Comparison of ENCODE assay signal across 8 cellular contexts in genomic region chr19:2622371-2622961, GRCh38.
DNase-seq lines count a peak whose midpoint lies in the region; ATAC-seq, FAIRE-seq and TF ChIP-seq lines count a peak whose summit lies in the region.
"Not testable (repeated sequence)": the region's sequence is repeated elsewhere in the genome, so short reads cannot be mapped to it uniquely, and the experiment has no call there.

No MANE protein-coding gene starts in this region.

- H3K4me3 ChIP-seq in BE2C (ENCODE audit: low read depth, low read length) = peak overlapping the region; percentile 38

- H3K27me3 ChIP-seq in BE2C = not testable (repeated sequence)

- not testable (repeated sequence) for H3K27me3 Mint-ChIP-seq in activated B cell treated with CpG ODN at 0.5 μM for 24 hours; activated T-cell treated with anti-CD3 and anti-CD28 coated beads, Interleukin-2, amount 50 U/mL, for 24 hours; activated naive CD4-positive, alpha-beta T cell treated with anti-CD3 and anti-CD28 coated beads, Interleukin-2, amount 50 U/mL, for 24 hours; stimulated activated memory B cell treated with anti-CD40 and anti-IgM and Interleukin-4, amounts not matched to agents 10 μg/mL and 1 μg/mL and 100 μg/mL, for 72 hours
- peaks cover 10 to 14% (median 14%) of the 10 kb centered on the region in 3 donors for H3K27me3 Mint-ChIP-seq in immature natural killer cell (ENCODE audit: low read depth in 3 of 3)

- DNase-seq in BE2C (peak; percentile 63), NAMALWA (ENCODE audit: low spot score) (peak; percentile 81), immature natural killer cell (peak; percentile 64 to 81 (median 67))
- DNase-seq in GM12891 (ENCODE audit: insufficient read length, low spot score); activated B cell treated with CpG ODN at 0.5 μM for 24 hours: not testable (repeated sequence)
- DNase-seq in activated T-cell treated with anti-CD3 and anti-CD28 coated beads, Interleukin-2, amount 50 U/mL, for 24 hours = peak; percentile 63

- not testable (repeated sequence) for ATAC-seq in activated B cell treated with CpG ODN at 0.5 μM for 24 hours (ENCODE audit: low read depth); stimulated activated memory B cell treated with anti-CD40 and anti-IgM and Interleukin-4, amounts not matched to agents 10 μg/mL and 1 μg/mL and 100 μg/mL, for 72 hours

- FAIRE-seq in GM12891 (lab: Jason Lieb, UNC) = peak; percentile 91

- H3K4me1 Mint-ChIP-seq in activated B cell treated with CpG ODN at 0.5 μM for 24 hours (peaks cover 97% of the 10 kb centered on the region), immature natural killer cell (peaks cover 55 to 71% of the 10 kb centered on the region in 2 donors)
- H3K4me1 Mint-ChIP-seq in activated T-cell treated with anti-CD3 and anti-CD28 coated beads, Interleukin-2, amount 50 U/mL, for 24 hours (ENCODE audit: low read depth) = peaks cover 67% of the 10 kb centered on the region
- peaks cover 62% of the 10 kb centered on the region for H3K4me1 Mint-ChIP-seq in activated naive CD4-positive, alpha-beta T cell treated with anti-CD3 and anti-CD28 coated beads, Interleukin-2, amount 50 U/mL, for 24 hours
- H3K4me1 Mint-ChIP-seq in stimulated activated memory B cell treated with anti-CD40 and anti-IgM and Interleukin-4, amounts not matched to agents 10 μg/mL and 1 μg/mL and 100 μg/mL, for 72 hours = peaks cover 96% of the 10 kb centered on the region

- H3K9me3 ChIP-seq in BE2C = not testable (repeated sequence)

- POLR2A ChIA-PET in activated B cell treated with CpG ODN at 0.5 μM for 24 hours (lab: Charles Lee) = interaction anchor here (0.6 to 29.7 kb wide), 15 partner anchors 6 to 1193 kb away, joined by 3 to 979 read pairs (median 5); partner anchors contain the start of gene GADD45B

- TF ChIP-seq CTCF in BE2C (IDR thresholded peaks at IDR 0.05; ENCODE audit: low read depth, low read length); activated B cell treated with CpG ODN at 0.5 μM for 24 hours (IDR thresholded peaks at IDR 0.05): not testable (repeated sequence)

- H3K4me3 Mint-ChIP-seq in activated B cell treated with CpG ODN at 0.5 μM for 24 hours (peak overlapping the region; percentile 80), immature natural killer cell (peak overlapping the region; percentile 78 to 88 (median 86))
- H3K4me3 Mint-ChIP-seq in activated T-cell treated with anti-CD3 and anti-CD28 coated beads, Interleukin-2, amount 50 U/mL, for 24 hours = peak overlapping the region; percentile 57
- H3K4me3 Mint-ChIP-seq in activated naive CD4-positive, alpha-beta T cell treated with anti-CD3 and anti-CD28 coated beads, Interleukin-2, amount 50 U/mL, for 24 hours = peak overlapping the region; percentile 42
- peak overlapping the region; percentile 66 for H3K4me3 Mint-ChIP-seq in stimulated activated memory B cell treated with anti-CD40 and anti-IgM and Interleukin-4, amounts not matched to agents 10 μg/mL and 1 μg/mL and 100 μg/mL, for 72 hours

- intact Hi-C loops in activated B cell treated with CpG ODN at 0.5 μM for 24 hours (cut with micrococcal nuclease) = loop anchor here (5.0 to 10.0 kb wide), 5 partner anchors 290 to 958 kb away; partner anchors contain the start of gene AP3D1

- H3K4me1 ChIP-seq in BE2C = not testable (repeated sequence)

- H3K36me3 ChIP-seq in BE2C = not testable (repeated sequence)

- not testable (repeated sequence) for H3K9me3 Mint-ChIP-seq in activated B cell treated with CpG ODN at 0.5 μM for 24 hours; activated T-cell treated with anti-CD3 and anti-CD28 coated beads, Interleukin-2, amount 50 U/mL, for 24 hours; activated naive CD4-positive, alpha-beta T cell treated with anti-CD3 and anti-CD28 coated beads, Interleukin-2, amount 50 U/mL, for 24 hours; immature natural killer cell; stimulated activated memory B cell treated with anti-CD40 and anti-IgM and Interleukin-4, amounts not matched to agents 10 μg/mL and 1 μg/mL and 100 μg/mL, for 72 hours

- H3K27ac Mint-ChIP-seq in activated B cell treated with CpG ODN at 0.5 μM for 24 hours (peak overlapping the region; percentile 94), immature natural killer cell (peak overlapping the region; percentile 93 to 99 (median 95))
- peak overlapping the region; percentile 94 for H3K27ac Mint-ChIP-seq in activated T-cell treated with anti-CD3 and anti-CD28 coated beads, Interleukin-2, amount 50 U/mL, for 24 hours
- H3K27ac Mint-ChIP-seq in activated naive CD4-positive, alpha-beta T cell treated with anti-CD3 and anti-CD28 coated beads, Interleukin-2, amount 50 U/mL, for 24 hours = peak overlapping the region; percentile 46
- H3K27ac Mint-ChIP-seq in stimulated activated memory B cell treated with anti-CD40 and anti-IgM and Interleukin-4, amounts not matched to agents 10 μg/mL and 1 μg/mL and 100 μg/mL, for 72 hours = peak overlapping the region; percentile 93

- CTCF ChIA-PET in activated B cell treated with CpG ODN at 0.5 μM for 24 hours (lab: Charles Lee) = interaction anchor here (0.7 to 16.3 kb wide), 5 partner anchors 11 to 533 kb away, joined by 3 to 336 read pairs (median 4); partner anchors contain the start of gene GADD45B

- TF ChIP-seq POLR2A in GM12891 (IDR thresholded peaks at IDR 0.05; ENCODE audit: low read depth, low read length) = not testable (repeated sequence)

- not testable (repeated sequence) for H3K36me3 Mint-ChIP-seq in activated B cell treated with CpG ODN at 0.5 μM for 24 hours (ENCODE audit: low read depth); activated T-cell treated with anti-CD3 and anti-CD28 coated beads, Interleukin-2, amount 50 U/mL, for 24 hours (ENCODE audit: low read depth); activated naive CD4-positive, alpha-beta T cell treated with anti-CD3 and anti-CD28 coated beads, Interleukin-2, amount 50 U/mL, for 24 hours; immature natural killer cell; stimulated activated memory B cell treated with anti-CD40 and anti-IgM and Interleukin-4, amounts not matched to agents 10 μg/mL and 1 μg/mL and 100 μg/mL, for 72 hours
